In the genomic region with DNA sequence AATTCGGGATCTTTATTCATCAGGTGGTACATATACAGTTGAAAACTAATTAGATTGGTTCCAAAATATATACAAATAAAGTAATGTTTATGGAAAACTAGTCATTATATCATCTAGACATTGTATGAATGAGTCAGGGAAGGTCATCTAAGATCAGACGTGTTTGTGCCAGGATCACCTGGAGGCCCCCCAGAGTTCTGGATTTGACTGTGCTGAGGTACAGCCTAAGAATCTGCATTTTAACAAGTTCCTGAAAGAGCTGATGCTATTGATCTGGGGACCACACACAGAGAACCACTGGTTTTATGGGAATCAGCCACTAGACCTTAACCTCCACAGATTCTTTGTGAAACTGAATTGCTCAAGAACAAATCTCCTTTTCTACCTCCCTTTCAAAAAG, we compare ENCODE assay signal across 17 cellular contexts. TPM values are rescaled to one million over a fixed set of nuclear protein-coding genes. Genes with fewer than 3 reads are reported as not detected.
DNase-seq lines count a peak whose midpoint lies in the region; ATAC-seq, FAIRE-seq and TF ChIP-seq lines count a peak whose summit lies in the region.
"Had no signal": no experiment of that assay in that cellular context is flagged by ENCODE, and none has a peak within 500 bp of the region (broad histone marks: within the 10 kb centered on the region; RNA-seq: fewer than 3 reads in every experiment).

No MANE protein-coding gene starts in this region.

- no peak for FAIRE-seq in HTR-8/SVneo (lab: Jason Lieb, UNC)
- FAIRE-seq: A549, HepG2 had no signal

- peaks cover 65% of the 10 kb centered on the region for H3K27me3 Mint-ChIP-seq in activated T-cell treated with anti-CD3 and anti-CD28 coated beads, Interleukin-2, amount 50 U/mL, for 72 hours (ENCODE audit: low read depth)
- H3K27me3 Mint-ChIP-seq in stimulated activated naive CD8-positive, alpha-beta T cell treated with anti-CD3 and anti-CD28 coated beads, Interleukin-15, amount 100 ng/mL, for 72 hours: peaks cover 62% of the 10 kb centered on the region
- H3K27me3 Mint-ChIP-seq in T-helper 2 cell treated with Interferon-gamma antibody and Interleukin-4, amounts not matched to agents 5 μg/mL and 100 μg/mL, for 36 hours (ENCODE audit: low read depth): peaks cover 39% of the 10 kb centered on the region
- no peaks in the 10 kb centered on the region for H3K27me3 Mint-ChIP-seq in neural crest cell (ENCODE audit: low read depth)

- peaks cover 41% of the 10 kb centered on the region for H3K4me1 Mint-ChIP-seq in activated T-cell treated with anti-CD3 and anti-CD28 coated beads, Interleukin-2, amount 50 U/mL, for 72 hours (ENCODE audit: low read depth)
- peaks cover 24% of the 10 kb centered on the region for H3K4me1 Mint-ChIP-seq in stimulated activated naive CD8-positive, alpha-beta T cell treated with anti-CD3 and anti-CD28 coated beads, Interleukin-15, amount 100 ng/mL, for 72 hours
- peaks cover 15% of the 10 kb centered on the region for H3K4me1 Mint-ChIP-seq in T-helper 2 cell treated with Interferon-gamma antibody and Interleukin-4, amounts not matched to agents 5 μg/mL and 100 μg/mL, for 36 hours (ENCODE audit: low read depth)
- peaks cover 24% of the 10 kb centered on the region for H3K4me1 Mint-ChIP-seq in neural crest cell
- H3K4me1 Mint-ChIP-seq: CD14-positive monocyte had no signal

- H3K4me3 Mint-ChIP-seq in activated T-cell treated with anti-CD3 and anti-CD28 coated beads, Interleukin-2, amount 50 U/mL, for 72 hours: no peak overlapping the region
- H3K4me3 Mint-ChIP-seq in stimulated activated naive CD8-positive, alpha-beta T cell treated with anti-CD3 and anti-CD28 coated beads, Interleukin-15, amount 100 ng/mL, for 72 hours: no peak overlapping the region
- no peak overlapping the region for H3K4me3 Mint-ChIP-seq in T-helper 2 cell treated with Interferon-gamma antibody and Interleukin-4, amounts not matched to agents 5 μg/mL and 100 μg/mL, for 36 hours
- no peak overlapping the region for H3K4me3 Mint-ChIP-seq in neural crest cell
- H3K4me3 Mint-ChIP-seq: CD14-positive monocyte; CD8-positive, alpha-beta T cell; GM23338 had no signal

- H3K9me3 Mint-ChIP-seq in activated T-cell treated with anti-CD3 and anti-CD28 coated beads, Interleukin-2, amount 50 U/mL, for 72 hours: no peaks in the 10 kb centered on the region
- no peaks in the 10 kb centered on the region for H3K9me3 Mint-ChIP-seq in stimulated activated naive CD8-positive, alpha-beta T cell treated with anti-CD3 and anti-CD28 coated beads, Interleukin-15, amount 100 ng/mL, for 72 hours
- no peaks in the 10 kb centered on the region for H3K9me3 Mint-ChIP-seq in T-helper 2 cell treated with Interferon-gamma antibody and Interleukin-4, amounts not matched to agents 5 μg/mL and 100 μg/mL, for 36 hours
- no peaks in the 10 kb centered on the region for H3K9me3 Mint-ChIP-seq in neural crest cell
- H3K9me3 Mint-ChIP-seq: CD8-positive, alpha-beta T cell; GM23338 had no signal

- no peak overlapping the region for H3K27ac Mint-ChIP-seq in activated T-cell treated with anti-CD3 and anti-CD28 coated beads, Interleukin-2, amount 50 U/mL, for 72 hours
- peak overlapping the region in 1 of 2 donors; percentile 78 for H3K27ac Mint-ChIP-seq in stimulated activated naive CD8-positive, alpha-beta T cell treated with anti-CD3 and anti-CD28 coated beads, Interleukin-15, amount 100 ng/mL, for 72 hours
- no peak overlapping the region for H3K27ac Mint-ChIP-seq in T-helper 2 cell treated with Interferon-gamma antibody and Interleukin-4, amounts not matched to agents 5 μg/mL and 100 μg/mL, for 36 hours
- peak overlapping the region; percentile 12 for H3K27ac Mint-ChIP-seq in neural crest cell (ENCODE audit: unreplicated experiment)
- H3K27ac Mint-ChIP-seq: CD14-positive monocyte; CD8-positive, alpha-beta T cell; GM23338 had no signal

- DNase-seq in activated T-cell treated with anti-CD3 and anti-CD28 coated beads, Interleukin-2, amount 50 U/mL, for 72 hours: peak in 1 of 2 donors; percentile 42
- no peak for DNase-seq in activated T-cell treated with anti-CD3 and anti-CD28 coated beads, Interleukin-2, amount 50 U/mL, for 1 hour
- peak in 1 of 2 donors; percentile 55 for DNase-seq in stimulated activated naive CD8-positive, alpha-beta T cell treated with anti-CD3 and anti-CD28 coated beads, Interleukin-15, amount 100 ng/mL, for 72 hours
- no peak for DNase-seq in stimulated activated naive CD8-positive, alpha-beta T cell treated with anti-CD3 and anti-CD28 coated beads, Interleukin-15, Interleukin-2, amounts not matched to agents 100 U/mL and 50 U/mL, for 24 hours
- peak; percentile 32 for DNase-seq in T-helper 2 cell treated with Interferon-gamma antibody and Interleukin-4, amounts not matched to agents 5 μg/mL and 100 μg/mL, for 36 hours (ENCODE audit: low spot score)
- DNase-seq in neural crest cell (ENCODE audit: low read depth, low spot score) (no peak), HTR-8/SVneo (ENCODE audit: insufficient read length, low spot score) (no peak)
- DNase-seq: CD8-positive, alpha-beta T cell; COR-L47; DND-41; GDM1; H7 had no signal

- no peak for TF ChIP-seq CTCF in neural crest cell (conservative IDR thresholded peaks at IDR 0.05)

- H3K36me3 Mint-ChIP-seq in activated T-cell treated with anti-CD3 and anti-CD28 coated beads, Interleukin-2, amount 50 U/mL, for 72 hours (ENCODE audit: insufficient read depth in 2 of 2): no peaks in the 10 kb centered on the region
- no peaks in the 10 kb centered on the region for H3K36me3 Mint-ChIP-seq in T-helper 2 cell treated with Interferon-gamma antibody and Interleukin-4, amounts not matched to agents 5 μg/mL and 100 μg/mL, for 36 hours (ENCODE audit: low read depth)
- peaks cover 2% of the 10 kb centered on the region for H3K36me3 Mint-ChIP-seq in neural crest cell (ENCODE audit: low read depth)
- H3K36me3 Mint-ChIP-seq: CD14-positive monocyte; CD8-positive, alpha-beta T cell had no signal

- ATAC-seq in activated T-cell treated with anti-CD3 and anti-CD28 coated beads, Interleukin-2, amount 50 U/mL, for 72 hours (replicated peaks in 1 of 2): peak; percentile 53
- ATAC-seq in stimulated activated naive CD8-positive, alpha-beta T cell treated with anti-CD3 and anti-CD28 coated beads, Interleukin-15, amount 100 ng/mL, for 72 hours: peak; percentile 71
- no peak for ATAC-seq in stimulated activated naive CD8-positive, alpha-beta T cell treated with anti-CD3 and anti-CD28 coated beads, Interleukin-15, Interleukin-2, amounts not matched to agents 100 U/mL and 50 U/mL, for 24 hours
- no peak for ATAC-seq in GM21360 (IDR thresholded peaks at IDR 0.05; ENCODE audit: unreplicated experiment)
- ATAC-seq: A549; CD8-positive, alpha-beta T cell; GM23338; HepG2 had no signal

RNA-seq across cellular contexts. Expression of a gene that starts 43.2 kb away (rescaled TPM):
- total RNA-seq in activated T-cell treated with anti-CD3 and anti-CD28 coated beads, Interleukin-2, amount 50 U/mL, for 72 hours: not detected
- 28.0 and 28.3 TPM in 2 replicates for total RNA-seq in neural crest cell

Comparison
In these comparisons a context has a peak if more than half of its experiments do, and no peak if none do; other contexts are left out.
1. ATAC-seq: peak in activated T-cell treated with anti-CD3 and anti-CD28 coated beads, Interleukin-2, amount 50 U/mL, for 72 hours (2 of 2) and stimulated activated naive CD8-positive, alpha-beta T cell treated with anti-CD3 and anti-CD28 coated beads, Interleukin-15, amount 100 ng/mL, for 72 hours (single experiment); none in stimulated activated naive CD8-positive, alpha-beta T cell treated with anti-CD3 and anti-CD28 coated beads, Interleukin-15, Interleukin-2, amounts not matched to agents 100 U/mL and 50 U/mL, for 24 hours (single experiment) and GM21360 (single experiment).
2. RNA of a gene that starts 43.2 kb away (total RNA-seq): 28.0 to 28.3 TPM in neural crest cell; not detected in activated T-cell treated with anti-CD3 and anti-CD28 coated beads, Interleukin-2, amount 50 U/mL, for 72 hours; every median in the first group is over 10 times any median in the second.